In the genomic region with DNA sequence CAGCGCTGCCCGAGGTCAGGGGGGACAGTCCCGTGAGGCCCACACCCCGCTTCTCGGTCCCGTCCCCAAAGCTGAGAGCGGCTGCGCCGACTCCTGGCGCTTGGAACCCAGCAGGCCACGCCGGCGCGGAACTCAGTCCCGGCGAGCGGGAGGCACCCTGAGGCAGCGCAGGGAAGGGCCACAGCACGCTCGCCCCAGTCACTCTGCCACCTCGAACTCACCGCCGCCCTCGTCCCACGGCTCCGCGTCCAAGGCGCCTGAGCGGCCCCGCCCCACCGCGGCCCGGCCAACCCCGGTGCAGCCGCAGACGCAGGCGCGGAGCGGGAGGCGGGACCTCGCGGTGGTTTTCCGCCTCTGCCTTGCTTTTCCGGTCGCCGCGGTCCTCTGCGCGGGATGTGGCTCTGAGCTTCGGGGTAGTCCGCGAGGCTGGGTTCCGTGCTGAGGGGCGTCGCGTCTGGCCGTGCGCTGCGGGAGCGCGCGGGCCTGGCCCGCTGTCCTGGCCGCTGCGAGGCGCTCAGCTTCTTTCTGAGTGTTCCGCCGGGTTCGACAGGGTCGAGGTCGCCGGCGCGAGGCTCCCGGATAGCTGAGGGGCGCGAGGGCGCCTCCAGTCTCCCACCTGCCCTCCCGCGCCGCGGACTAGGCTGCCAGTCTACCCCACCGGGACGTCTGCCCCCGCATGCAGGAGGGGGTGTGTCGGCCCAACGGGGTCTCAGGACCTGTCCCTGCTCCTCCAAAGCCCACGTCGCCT, we compare ENCODE assay signal across 1 cellular context.
A peak's percentile ranks its signal among the peaks of the same experiment; 100 is the strongest.
TF ChIP-seq lines count a peak whose summit lies in the region.

A gene with protein sequence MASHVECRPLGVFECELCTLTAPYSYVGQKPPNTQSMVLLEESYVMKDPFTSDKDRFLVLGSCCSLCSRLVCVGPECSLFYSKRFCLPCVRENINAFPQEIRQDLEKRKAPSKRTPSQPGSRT (minus strand): TSS at position 259 of the 748 bp plus-strand sequence. CDS start 2,009 bp downstream, outside the sequence.

TF ChIP-seq in HEK293, 187 proteins besides CTCF, POLR2A, EP300 and RAD21 (continued from another document and continues in another):
- TF ChIP-seq, protein P1, sequence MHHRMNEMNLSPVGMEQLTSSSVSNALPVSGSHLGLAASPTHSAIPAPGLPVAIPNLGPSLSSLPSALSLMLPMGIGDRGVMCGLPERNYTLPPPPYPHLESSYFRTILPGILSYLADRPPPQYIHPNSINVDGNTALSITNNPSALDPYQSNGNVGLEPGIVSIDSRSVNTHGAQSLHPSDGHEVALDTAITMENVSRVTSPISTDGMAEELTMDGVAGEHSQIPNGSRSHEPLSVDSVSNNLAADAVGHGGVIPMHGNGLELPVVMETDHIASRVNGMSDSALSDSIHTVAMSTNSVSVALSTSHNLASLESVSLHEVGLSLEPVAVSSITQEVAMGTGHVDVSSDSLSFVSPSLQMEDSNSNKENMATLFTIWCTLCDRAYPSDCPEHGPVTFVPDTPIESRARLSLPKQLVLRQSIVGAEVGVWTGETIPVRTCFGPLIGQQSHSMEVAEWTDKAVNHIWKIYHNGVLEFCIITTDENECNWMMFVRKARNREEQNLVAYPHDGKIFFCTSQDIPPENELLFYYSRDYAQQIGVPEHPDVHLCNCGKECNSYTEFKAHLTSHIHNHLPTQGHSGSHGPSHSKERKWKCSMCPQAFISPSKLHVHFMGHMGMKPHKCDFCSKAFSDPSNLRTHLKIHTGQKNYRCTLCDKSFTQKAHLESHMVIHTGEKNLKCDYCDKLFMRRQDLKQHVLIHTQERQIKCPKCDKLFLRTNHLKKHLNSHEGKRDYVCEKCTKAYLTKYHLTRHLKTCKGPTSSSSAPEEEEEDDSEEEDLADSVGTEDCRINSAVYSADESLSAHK (tag by site-specific recombination; IDR thresholded peaks at IDR 0.05), result no peak
- peak; percentile 92 for TF ChIP-seq PBX3 (CRISPR knock-in tag; IDR thresholded peaks at IDR 0.05)
- no peak for TF ChIP-seq ZNF404 (tag by site-specific recombination; IDR thresholded peaks at IDR 0.05)
- no peak for TF ChIP-seq PRDM10 (tag by site-specific recombination; IDR thresholded peaks at IDR 0.05)
- TF ChIP-seq ZNF157 (tag by site-specific recombination; IDR thresholded peaks at IDR 0.05), result no peak
- TF ChIP-seq HOXC10 (CRISPR knock-in tag; IDR thresholded peaks at IDR 0.05), result 0 out of 2 replicates have a peak, but pooled peaks have one; percentile 86
- TF ChIP-seq, protein P2, sequence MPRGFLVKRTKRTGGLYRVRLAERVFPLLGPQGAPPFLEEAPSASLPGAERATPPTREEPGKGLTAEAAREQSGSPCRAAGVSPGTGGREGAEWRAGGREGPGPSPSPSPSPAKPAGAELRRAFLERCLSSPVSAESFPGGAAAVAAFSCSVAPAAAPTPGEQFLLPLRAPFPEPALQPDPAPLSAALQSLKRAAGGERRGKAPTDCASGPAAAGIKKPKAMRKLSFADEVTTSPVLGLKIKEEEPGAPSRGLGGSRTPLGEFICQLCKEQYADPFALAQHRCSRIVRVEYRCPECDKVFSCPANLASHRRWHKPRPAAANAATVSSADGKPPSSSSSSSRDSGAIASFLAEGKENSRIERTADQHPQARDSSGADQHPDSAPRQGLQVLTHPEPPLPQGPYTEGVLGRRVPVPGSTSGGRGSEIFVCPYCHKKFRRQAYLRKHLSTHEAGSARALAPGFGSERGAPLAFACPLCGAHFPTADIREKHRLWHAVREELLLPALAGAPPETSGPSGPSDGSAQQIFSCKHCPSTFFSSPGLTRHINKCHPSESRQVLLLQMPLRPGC (tag by site-specific recombination; IDR thresholded peaks at IDR 0.05), result peak; percentile 42; the same call in 1 of the 2 replicates
- peak; percentile 69; the same call in 1 of the 2 replicates for TF ChIP-seq ZNF561 (tag by site-specific recombination; IDR thresholded peaks at IDR 0.05; ENCODE audit: borderline replicate concordance)
- peak; percentile 70 for TF ChIP-seq PATZ1 (tag by site-specific recombination; IDR thresholded peaks at IDR 0.05)
- TF ChIP-seq YY1 (tag by site-specific recombination; IDR thresholded peaks at IDR 0.05), result peak; percentile 25; the same call in 1 of the 2 replicates
- TF ChIP-seq KLF16 (tag by site-specific recombination; IDR thresholded peaks at IDR 0.05), result 0 out of 2 replicates have a peak, but pooled peaks have one; percentile 43
- TF ChIP-seq, protein P3, sequence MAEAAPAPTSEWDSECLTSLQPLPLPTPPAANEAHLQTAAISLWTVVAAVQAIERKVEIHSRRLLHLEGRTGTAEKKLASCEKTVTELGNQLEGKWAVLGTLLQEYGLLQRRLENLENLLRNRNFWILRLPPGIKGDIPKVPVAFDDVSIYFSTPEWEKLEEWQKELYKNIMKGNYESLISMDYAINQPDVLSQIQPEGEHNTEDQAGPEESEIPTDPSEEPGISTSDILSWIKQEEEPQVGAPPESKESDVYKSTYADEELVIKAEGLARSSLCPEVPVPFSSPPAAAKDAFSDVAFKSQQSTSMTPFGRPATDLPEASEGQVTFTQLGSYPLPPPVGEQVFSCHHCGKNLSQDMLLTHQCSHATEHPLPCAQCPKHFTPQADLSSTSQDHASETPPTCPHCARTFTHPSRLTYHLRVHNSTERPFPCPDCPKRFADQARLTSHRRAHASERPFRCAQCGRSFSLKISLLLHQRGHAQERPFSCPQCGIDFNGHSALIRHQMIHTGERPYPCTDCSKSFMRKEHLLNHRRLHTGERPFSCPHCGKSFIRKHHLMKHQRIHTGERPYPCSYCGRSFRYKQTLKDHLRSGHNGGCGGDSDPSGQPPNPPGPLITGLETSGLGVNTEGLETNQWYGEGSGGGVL (tag by site-specific recombination; IDR thresholded peaks at IDR 0.05), result no peak; the same call in 1 of the 2 replicates
- TF ChIP-seq ZNF707 (tag by site-specific recombination; IDR thresholded peaks at IDR 0.05), result no peak
- no peak for TF ChIP-seq ZNF324 (tag by site-specific recombination; IDR thresholded peaks at IDR 0.05)
- peak; percentile 83 for TF ChIP-seq ZNF600 (tag by site-specific recombination; IDR thresholded peaks at IDR 0.05)
- peak; percentile 81 for TF ChIP-seq ZBTB48 (tag by site-specific recombination; IDR thresholded peaks at IDR 0.05)
- TF ChIP-seq KLF8 (tag by site-specific recombination; IDR thresholded peaks at IDR 0.05), result peak; percentile 60; the same call in 1 of the 2 replicates
- TF ChIP-seq ZXDB (tag by site-specific recombination; IDR thresholded peaks at IDR 0.05), result peak; percentile 75
- TF ChIP-seq ZFHX2 (tag by site-specific recombination; conservative IDR thresholded peaks at IDR 0.05), result peak; percentile 66
- no peak for TF ChIP-seq YY2 (tag by site-specific recombination; IDR thresholded peaks at IDR 0.05)
- no peak for TF ChIP-seq ZSCAN23 (tag by site-specific recombination; IDR thresholded peaks at IDR 0.05)
- no peak for TF ChIP-seq ZNF48 (tag by site-specific recombination; IDR thresholded peaks at IDR 0.05)
- TF ChIP-seq ZNF488 (tag by site-specific recombination; IDR thresholded peaks at IDR 0.05), result no peak
- peak; percentile 67; the same call in 1 of the 2 replicates for TF ChIP-seq ZNF501 (tag by site-specific recombination; IDR thresholded peaks at IDR 0.05)
- peak; percentile 82 for TF ChIP-seq SP2 (tag by site-specific recombination; IDR thresholded peaks at IDR 0.05)
- TF ChIP-seq ZNF530 (tag by site-specific recombination; IDR thresholded peaks at IDR 0.05; ENCODE audit: low read depth), result no peak
- no peak for TF ChIP-seq HOXD13 (CRISPR knock-in tag; IDR thresholded peaks at IDR 0.05; ENCODE audit: borderline replicate concordance)
- TF ChIP-seq ZNF174 (tag by site-specific recombination; IDR thresholded peaks at IDR 0.05), result no peak
- TF ChIP-seq, protein P4, sequence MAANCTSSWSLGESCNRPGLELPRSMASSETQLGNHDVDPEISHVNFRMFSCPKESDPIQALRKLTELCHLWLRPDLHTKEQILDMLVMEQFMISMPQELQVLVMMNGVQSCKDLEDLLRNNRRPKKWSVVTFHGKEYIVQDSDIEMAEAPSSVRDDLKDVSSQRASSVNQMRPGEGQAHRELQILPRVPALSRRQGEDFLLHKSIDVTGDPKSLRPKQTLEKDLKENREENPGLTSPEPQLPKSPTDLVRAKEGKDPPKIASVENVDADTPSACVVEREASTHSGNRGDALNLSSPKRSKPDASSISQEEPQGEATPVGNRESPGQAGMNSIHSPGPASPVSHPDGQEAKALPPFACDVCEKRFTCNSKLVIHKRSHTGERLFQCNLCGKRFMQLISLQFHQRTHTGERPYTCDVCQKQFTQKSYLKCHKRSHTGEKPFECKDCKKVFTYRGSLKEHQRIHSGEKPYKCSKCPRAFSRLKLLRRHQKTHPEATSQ (tag by site-specific recombination; IDR thresholded peaks at IDR 0.05), result no peak
- TF ChIP-seq TRIM28 (IDR thresholded peaks at IDR 0.05; ENCODE audit: borderline replicate concordance, low read length), result 0 out of 2 replicates have a peak, but pooled peaks have one; percentile 49
- no peak for TF ChIP-seq ZNF214 (tag by site-specific recombination; IDR thresholded peaks at IDR 0.05; ENCODE audit: borderline replicate concordance)
- no peak for TF ChIP-seq ZNF391 (tag by site-specific recombination; IDR thresholded peaks at IDR 0.05; ENCODE audit: borderline replicate concordance, low read depth)
- TF ChIP-seq ZNF596 (tag by site-specific recombination; IDR thresholded peaks at IDR 0.05), result 0 out of 2 replicates have a peak, but pooled peaks have one; percentile 12
- no peak for TF ChIP-seq ZNF112 (tag by site-specific recombination; IDR thresholded peaks at IDR 0.05)
- no peak for TF ChIP-seq ZNF146 (tag by site-specific recombination; IDR thresholded peaks at IDR 0.05)
